ENCODE assay signal across 10 cellular contexts in genomic region chr16:89935620-89936019, GRCh38. TPM values are rescaled to one million over a fixed set of nuclear protein-coding genes. Genes with fewer than 3 reads are reported as not detected.
DNase-seq lines count a peak whose midpoint lies in the region; ATAC-seq and TF ChIP-seq lines count a peak whose summit lies in the region.
"Not testable (repeated sequence)": the region's sequence is repeated elsewhere in the genome, so short reads cannot be mapped to it uniquely, and the experiment has no call there.
"Had no signal": no experiment of that assay in that cellular context is flagged by ENCODE, and none has a peak within 500 bp of the region (broad histone marks: within the 10 kb centered on the region; RNA-seq: fewer than 3 reads in every experiment).

No MANE protein-coding gene starts in this region.

- H3K27me3 Mint-ChIP-seq in endothelial cell (ENCODE audit: unreplicated experiment) (peaks cover 12% of the 10 kb centered on the region), glutamatergic neuron (ENCODE audit: unreplicated experiment) (peaks cover 41% of the 10 kb centered on the region)
- not testable (repeated sequence) for H3K27me3 Mint-ChIP-seq in nephron progenitor cell (ENCODE audit: low read depth, poor library complexity)

- not testable (repeated sequence) for H3K79me2 ChIP-seq in OCI-LY7 (ENCODE audit: insufficient read depth, low read depth, low read length); mammary epithelial cell (ENCODE audit: insufficient read depth, low read length)

- CTCF ChIA-PET in A673 (lab: Charles Lee); OCI-LY7 (lab: Charles Lee; ENCODE audit: unreplicated experiment); mammary epithelial cell (lab: Charles Lee; ENCODE audit: low non-redundant PET): not testable (repeated sequence)

- H3K27ac ChIP-seq in A673 (ENCODE audit: low read depth, low read length, poor library complexity, severe bottlenecking); OCI-LY7 (ENCODE audit: low read depth, low read length, poor library complexity, severe bottlenecking); RWPE2 (ENCODE audit: poor library complexity, severe bottlenecking); mammary epithelial cell (ENCODE audit: insufficient read depth, low read depth, low read length): not testable (repeated sequence)

- H3K36me3 Mint-ChIP-seq in endothelial cell (ENCODE audit: low read depth, unreplicated experiment) (peaks cover 19% of the 10 kb centered on the region), glutamatergic neuron (ENCODE audit: unreplicated experiment) (peaks cover 19% of the 10 kb centered on the region), nephron progenitor cell (ENCODE audit: low read depth) (peaks cover 51% of the 10 kb centered on the region)

- dilution Hi-C loops in mammary epithelial cell (cut with HindIII; ENCODE audit: low sequenced_read_pairs): not testable (repeated sequence)

- not testable (repeated sequence) for H3K4me3 ChIP-seq in A673 (ENCODE audit: low read depth, low read length, poor library complexity, severe bottlenecking); OCI-LY7 (ENCODE audit: low read depth, low read length, poor library complexity, severe bottlenecking); RWPE2 (ENCODE audit: severe bottlenecking); mammary epithelial cell (replicated peaks in 1 of 3; ENCODE audit: insufficient read depth in 1 of 3, low read depth in 2 of 3, low read length in 3 of 3)

- ATAC-seq in RWPE2 (ENCODE audit: low read depth): not testable (repeated sequence)

- H3K9me3 Mint-ChIP-seq in endothelial cell (ENCODE audit: unreplicated experiment); nephron progenitor cell: not testable (repeated sequence)
- H3K9me3 Mint-ChIP-seq in glutamatergic neuron (ENCODE audit: unreplicated experiment): peaks cover 43% of the 10 kb centered on the region

- H3K36me3 ChIP-seq in A673 (ENCODE audit: insufficient read depth, low read length, poor library complexity, severe bottlenecking) (peaks cover 32% of the 10 kb centered on the region), OCI-LY7 (ENCODE audit: insufficient read depth, low read length) (peaks cover 64% of the 10 kb centered on the region), RWPE2 (ENCODE audit: low read depth) (peaks cover 17% of the 10 kb centered on the region)
- H3K36me3 ChIP-seq in mammary epithelial cell (ENCODE audit: insufficient read depth, low read length): not testable (repeated sequence)

- H3K9ac ChIP-seq in mammary epithelial cell (ENCODE audit: insufficient read depth, low read length): not testable (repeated sequence)

- not testable (repeated sequence) for H3K4me1 ChIP-seq in A673 (ENCODE audit: insufficient read depth, low read length, poor library complexity, severe bottlenecking); OCI-LY7 (ENCODE audit: insufficient read depth, low read length, poor library complexity, severe bottlenecking); RWPE2 (ENCODE audit: insufficient read depth, poor library complexity, severe bottlenecking); mammary epithelial cell (ENCODE audit: insufficient read depth, low read length)

- not testable (repeated sequence) for TF ChIP-seq CTCF in A673 (conservative IDR thresholded peaks at IDR 0.05; ENCODE audit: low read depth, low read length); OCI-LY7 (conservative IDR thresholded peaks at IDR 0.05; ENCODE audit: low read length); RWPE2 (IDR thresholded peaks at IDR 0.05; ENCODE audit: poor library complexity, severe bottlenecking); mammary epithelial cell (conservative IDR thresholded peaks at IDR 0.05 in 1 of 2, IDR thresholded peaks at IDR 0.05 in 1 of 2; ENCODE audit: extremely low read depth in 1 of 2, insufficient read depth in 1 of 2, low read depth in 1 of 2, low read length in 2 of 2); endothelial cell (IDR thresholded peaks at IDR 0.05; ENCODE audit: unreplicated experiment); glutamatergic neuron (IDR thresholded peaks at IDR 0.05; ENCODE audit: partially characterized antibody, unreplicated experiment); nephron progenitor cell (IDR thresholded peaks at IDR 0.05)

- intact Hi-C loops in A673 (cut with micrococcal nuclease; ENCODE audit: unreplicated experiment); OCI-LY7 (cut with micrococcal nuclease; ENCODE audit: unreplicated experiment); mammary epithelial cell (cut with micrococcal nuclease): not testable (repeated sequence)

- POLR2A ChIA-PET in A673 (lab: Charles Lee; ENCODE audit: low non-redundant PET); OCI-LY7 (lab: Charles Lee): not testable (repeated sequence)

- WGBS in mammary epithelial cell (ENCODE audit: low coverage, missing lambda C conversion rate): 96% methylated on average over 3 of the region's 27 CpGs

- H3K4me1 Mint-ChIP-seq in endothelial cell (ENCODE audit: unreplicated experiment): not testable (repeated sequence)
- H3K4me1 Mint-ChIP-seq in glutamatergic neuron (ENCODE audit: low read depth, unreplicated experiment) (peaks cover 11% of the 10 kb centered on the region), nephron progenitor cell (peaks cover 14% of the 10 kb centered on the region)

- not testable (repeated sequence) for H3K9me3 ChIP-seq in A673 (ENCODE audit: low read depth, low read length, poor library complexity, severe bottlenecking); OCI-LY7 (ENCODE audit: low read length); RWPE2 (ENCODE audit: severe bottlenecking); mammary epithelial cell (replicated peaks; ENCODE audit: insufficient read depth, low read length)

- in situ Hi-C loops in mammary epithelial cell (cut with MboI; ENCODE audit: low sequenced_read_pairs in 2 of 2): not testable (repeated sequence)

- H4K20me1 ChIP-seq in OCI-LY7 (ENCODE audit: insufficient read depth, low read length); mammary epithelial cell (ENCODE audit: insufficient read depth, low read length): not testable (repeated sequence)

- not testable (repeated sequence) for H2AFZ ChIP-seq in OCI-LY7 (ENCODE audit: low read length); mammary epithelial cell (ENCODE audit: low read depth, low read length)

- BruUV-seq in A673 (replicated peaks; lab: Mats Ljungman, UMichigan) (TSS peak; percentile 80), OCI-LY7 (replicated peaks; lab: Mats Ljungman, UMichigan) (TSS peak; percentile 91), mammary epithelial cell (replicated peaks; lab: Mats Ljungman, UMichigan) (TSS peak; percentile 51)

- H3K9me2 ChIP-seq in OCI-LY7 (ENCODE audit: insufficient read depth, low read length): not testable (repeated sequence)

- H3K4me2 ChIP-seq in OCI-LY7 (ENCODE audit: low read length); mammary epithelial cell (ENCODE audit: insufficient read depth, low read depth, low read length): not testable (repeated sequence)

- H3K4me3 Mint-ChIP-seq in endothelial cell (ENCODE audit: unreplicated experiment) (peak overlapping the region; percentile 81), glutamatergic neuron (ENCODE audit: unreplicated experiment) (peak overlapping the region; percentile 36)
- not testable (repeated sequence) for H3K4me3 Mint-ChIP-seq in nephron progenitor cell

- H3K27ac Mint-ChIP-seq in endothelial cell (ENCODE audit: unreplicated experiment): peak overlapping the region; percentile 61
- peak overlapping the region; percentile 72 for H3K27ac Mint-ChIP-seq in glutamatergic neuron (ENCODE audit: unreplicated experiment)
- H3K27ac Mint-ChIP-seq in nephron progenitor cell: peak overlapping the region; percentile 69

- H3K27me3 ChIP-seq in A673 (replicated peaks; ENCODE audit: insufficient read depth, low read depth, low read length, poor library complexity); RWPE2 (ENCODE audit: insufficient read depth, poor library complexity, severe bottlenecking); mammary epithelial cell (ENCODE audit: insufficient read depth, low read length): not testable (repeated sequence)

- DNase-seq in A673 (ENCODE audit: low spot score); OCI-LY7 (ENCODE audit: low spot score); mammary epithelial cell; endothelial cell (ENCODE audit: low spot score); glutamatergic neuron; nephron progenitor cell: not testable (repeated sequence)
- peak; percentile 76 for DNase-seq in RWPE2 (ENCODE audit: low spot score)

RNA-seq across cellular contexts. Expression of gene TUBB3, which starts 12.5 kb away (rescaled TPM):
- total RNA-seq in A673 (2021): 273 and 297 TPM in 2 replicates
- total RNA-seq in OCI-LY7 (2014; rRNA removed; shearing (Covaris generic)): 59.6 and 63.7 TPM in 2 replicates
- total RNA-seq in OCI-LY7 (2022): 118 and 192 TPM in 2 replicates
- total RNA-seq in mammary epithelial cell: 100 to 1,000 TPM in 1 of 2 donors, 10 to 100 TPM in 1; 99.5 to 103 TPM
- polyA plus RNA-seq in mammary epithelial cell: 110 TPM
- polyA minus RNA-seq in mammary epithelial cell: 135 TPM
- 95.7 TPM for total RNA-seq in endothelial cell (ENCODE audit: unreplicated experiment)
- 3,960 TPM for total RNA-seq in glutamatergic neuron (ENCODE audit: unreplicated experiment)
- polyA plus RNA-seq: CD14-positive monocyte; CD4-positive, alpha-beta memory T cell; CD8-positive, alpha-beta memory T cell had no signal

RNA-seq across cellular contexts. Expression of gene DEF8, which starts 12.9 kb away (rescaled TPM):
- total RNA-seq in A673 (2021) (88.8 and 90.1 TPM in 2 replicates), OCI-LY7 (2022) (295 and 380 TPM in 2 replicates), mammary epithelial cell (10 to 100 TPM; 68.3 to 96.1 TPM), endothelial cell (ENCODE audit: unreplicated experiment) (65.5 TPM), glutamatergic neuron (ENCODE audit: unreplicated experiment) (96.0 TPM)
- total RNA-seq in OCI-LY7 (2014; rRNA removed; shearing (Covaris generic)): 222 and 292 TPM in 2 replicates
- polyA plus RNA-seq in mammary epithelial cell: 115 TPM
- polyA minus RNA-seq in mammary epithelial cell: 45.0 TPM

RNA-seq across cellular contexts. Expression of gene MC1R, which starts 17.0 kb away (rescaled TPM):
- total RNA-seq in A673 (2021) (13.4 and 16.6 TPM in 2 replicates), OCI-LY7 (2022) (22.3 and 23.8 TPM in 2 replicates), mammary epithelial cell (1 to 10 TPM; 1.7 to 6.8 TPM), endothelial cell (ENCODE audit: unreplicated experiment) (2.9 TPM), glutamatergic neuron (ENCODE audit: unreplicated experiment) (12.8 TPM)
- total RNA-seq in OCI-LY7 (2014; rRNA removed; shearing (Covaris generic)): 7.3 and 8.3 TPM in 2 replicates
- polyA plus RNA-seq in mammary epithelial cell: 1.7 TPM
- polyA minus RNA-seq in mammary epithelial cell: not detected

Comparison
In these comparisons a context has a peak if more than half of its experiments do, and no peak if none do; other contexts are left out.
1. RNA of gene TUBB3, which starts 12.5 kb away (total RNA-seq): 3,960 TPM in glutamatergic neuron (single experiment); 273 to 297 TPM in A673, 59.6 to 192 TPM in OCI-LY7, 99.5 to 103 TPM in mammary epithelial cell and 95.7 TPM in endothelial cell (single experiment); every median in the first group is over 10 times any median in the second.
2. Peak in every context shown above with its lines, with median percentiles within 50 percentile points of each other: H3K27ac Mint-ChIP-seq.